In the genomic region with DNA sequence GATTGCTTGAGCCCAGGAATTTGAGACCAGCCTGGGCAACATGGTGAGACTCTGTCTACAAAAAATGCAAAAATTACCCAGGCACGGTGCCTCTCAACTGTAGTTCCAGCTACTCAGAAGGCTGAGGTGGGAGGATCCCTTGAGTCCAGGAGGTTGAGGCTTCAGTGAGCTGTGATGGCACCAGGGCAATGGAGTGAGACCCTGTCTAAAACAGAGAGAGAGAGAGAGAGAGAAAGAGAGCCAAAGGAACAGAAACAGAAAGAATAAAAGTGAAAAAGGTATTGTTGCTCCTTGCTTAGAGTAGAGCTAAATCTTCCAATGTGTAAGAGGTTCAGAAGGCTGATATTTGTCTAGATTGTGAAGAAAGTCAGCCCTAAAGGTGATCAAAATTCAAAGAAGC, we compare ENCODE assay signal across 11 cellular contexts.
"Had no signal": no experiment of that assay in that cellular context is flagged by ENCODE, and none has a peak within 500 bp of the region (broad histone marks: within the 10 kb centered on the region; RNA-seq: fewer than 3 reads in every experiment).

No MANE protein-coding gene starts in this region.

- ATAC-seq: activated CD4-positive, CD25-positive, alpha-beta regulatory T cell treated with anti-CD3 and anti-CD28 coated beads, Interleukin-2, amount 50 U/mL, for 24 hours; activated naive CD4-positive, alpha-beta T cell treated with anti-CD3 and anti-CD28 coated beads, Interleukin-2, amount 50 U/mL, for 72 hours; effector memory CD8-positive, alpha-beta T cell; gastroesophageal sphincter had no signal

- H3K27me3 Mint-ChIP-seq: activated T-cell treated with anti-CD3 and anti-CD28 coated beads, Interleukin-2, amount 50 U/mL, for 24 hours; effector memory CD8-positive, alpha-beta T cell had no signal

- H3K27ac Mint-ChIP-seq: activated naive CD4-positive, alpha-beta T cell treated with anti-CD3 and anti-CD28 coated beads, Interleukin-2, amount 50 U/mL, for 72 hours; activated T-cell treated with anti-CD3 and anti-CD28 coated beads, Interleukin-2, amount 50 U/mL, for 24 hours; effector memory CD8-positive, alpha-beta T cell had no signal

- DNase-seq: activated effector memory CD4-positive, alpha-beta T cell treated with Interleukin-2 at 50 U/mL for 16 hours; activated T-cell treated with anti-CD3 and anti-CD28 coated beads, Interleukin-2, amount 50 U/mL, for 24 hours; brain microvascular endothelial cell; effector memory CD8-positive, alpha-beta T cell; hippocampal formation; stimulated activated CD4-positive, alpha-beta T cell treated with anti-CD3 and anti-CD28 coated beads, Interleukin-4, amount 100 ng/mL, for 24 hours; thyroid gland; uterus had no signal

- H3K4me3 Mint-ChIP-seq: activated T-cell treated with anti-CD3 and anti-CD28 coated beads, Interleukin-2, amount 50 U/mL, for 24 hours; effector memory CD8-positive, alpha-beta T cell had no signal

- H3K9me3 Mint-ChIP-seq: activated T-cell treated with anti-CD3 and anti-CD28 coated beads, Interleukin-2, amount 50 U/mL, for 24 hours; effector memory CD8-positive, alpha-beta T cell had no signal
